17 cellular contexts compared by ENCODE assay signal in the genomic region with DNA sequence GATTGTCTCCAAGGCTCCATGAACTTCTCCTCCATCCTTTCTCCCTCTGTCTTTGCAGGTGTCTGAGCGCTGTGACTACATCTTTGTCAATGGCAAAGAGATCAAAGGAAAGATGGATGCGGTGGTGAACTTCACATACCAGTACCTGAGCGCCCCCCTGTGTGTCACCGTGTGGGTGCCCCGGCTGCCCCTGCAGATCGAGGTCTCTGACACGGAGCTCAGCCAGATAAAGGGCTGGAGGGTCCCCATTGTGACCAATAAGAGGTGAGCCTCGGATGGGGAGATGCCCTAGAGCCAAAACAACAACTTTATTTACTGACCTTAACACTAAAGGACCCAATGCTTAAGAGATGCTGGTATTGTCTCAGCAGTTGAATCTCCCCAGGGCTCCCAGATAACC.
DNase-seq lines count a peak whose midpoint lies in the region; ATAC-seq, FAIRE-seq and TF ChIP-seq lines count a peak whose summit lies in the region.
"Had no signal": no experiment of that assay in that cellular context is flagged by ENCODE, and none has a peak within 500 bp of the region (broad histone marks: within the 10 kb centered on the region; RNA-seq: fewer than 3 reads in every experiment).

No MANE protein-coding gene starts in this region.

- no peak for FAIRE-seq in urothelium cell line (lab: Jason Lieb, UNC)
- FAIRE-seq: GM18507 had no signal

- intact Hi-C loops in natural killer cell (cut with micrococcal nuclease) (loop anchor here (10.0 kb wide), 1 partner anchor 51 kb away; no protein-coding TSS in a partner anchor), mucosa of descending colon (cut with DNase I, micrococcal nuclease) (no loop called here)

- H3K27ac ChIP-seq in endodermal cell (ENCODE audit: low read depth, low read length): no peak overlapping the region
- H3K27ac ChIP-seq: BLaER1 treated with 17β-estradiol and CSF1 and Interleukin-3, amounts not matched to agents 10 nM and 100 nM had no signal

- no peak overlapping the region for H3K9ac ChIP-seq in endodermal cell (ENCODE audit: extremely low read depth, low read length, poor library complexity, severe bottlenecking)
- H3K9ac ChIP-seq: BLaER1 treated with 17β-estradiol and CSF1 and Interleukin-3, amounts not matched to agents 10 nM and 100 nM had no signal

- no peak overlapping the region for H3K4me3 ChIP-seq in endodermal cell (ENCODE audit: low read length)
- H3K4me3 ChIP-seq in mucosa of descending colon: no peak overlapping the region
- H3K4me3 ChIP-seq: BLaER1 treated with 17β-estradiol and CSF1 and Interleukin-3, amounts not matched to agents 10 nM and 100 nM; GM23338 had no signal

- H3K9me3 Mint-ChIP-seq in natural killer cell (no peaks in the 10 kb centered on the region), endodermal cell (no peaks in the 10 kb centered on the region)
- H3K9me3 Mint-ChIP-seq in natural killer cell treated with Interleukin-12 subunit alpha and Interleukin-12 subunit beta and Interleukin-15 and Interleukin-18, amount 100 ng/mL, for 72 hours: peaks cover 8% of the 10 kb centered on the region

- no peaks in the 10 kb centered on the region for H3K4me1 ChIP-seq in endodermal cell (ENCODE audit: control insufficient read depth, insufficient read depth, low read length)
- H3K4me1 ChIP-seq in mucosa of descending colon (ENCODE audit: low read depth): no peaks in the 10 kb centered on the region
- H3K4me1 ChIP-seq: BLaER1 treated with 17β-estradiol and CSF1 and Interleukin-3, amounts not matched to agents 10 nM and 100 nM had no signal

- H3K36me3 Mint-ChIP-seq in natural killer cell (no peaks in the 10 kb centered on the region), endodermal cell (ENCODE audit: low read depth) (no peaks in the 10 kb centered on the region)
- peaks cover 4% of the 10 kb centered on the region for H3K36me3 Mint-ChIP-seq in natural killer cell treated with Interleukin-12 subunit alpha and Interleukin-12 subunit beta and Interleukin-15 and Interleukin-18, amount 100 ng/mL, for 72 hours
- H3K36me3 Mint-ChIP-seq: CD4-positive, CD25-positive, alpha-beta regulatory T cell had no signal

- H3K27me3 ChIP-seq in endodermal cell (ENCODE audit: control insufficient read depth, insufficient read depth, low read length, poor library complexity, severe bottlenecking): no peaks in the 10 kb centered on the region
- H3K27me3 ChIP-seq: BLaER1 treated with 17β-estradiol and CSF1 and Interleukin-3, amounts not matched to agents 10 nM and 100 nM had no signal

- DNase-seq in natural killer cell: no peak
- no peak for DNase-seq in natural killer cell treated with Interleukin-12 subunit alpha and Interleukin-12 subunit beta and Interleukin-15 and Interleukin-18, amount 100 ng/mL, for 72 hours (ENCODE audit: low spot score)
- peak; percentile 61 for DNase-seq in NCI-H82 (lab: John Stamatoyannopoulos, UW)
- peak; percentile 75 for DNase-seq in endodermal cell
- no peak for DNase-seq in mucosa of descending colon
- no peak for DNase-seq in NCI-H510A (lab: John Stamatoyannopoulos, UW)
- no peak for DNase-seq in urothelium cell line (ENCODE audit: low spot score)
- DNase-seq: ACHN; CD4-positive, CD25-positive, alpha-beta regulatory T cell; GF-D8; HCEC 1CT; HFFc6 had no signal

- H3K4me3 Mint-ChIP-seq in natural killer cell (peak overlapping the region; percentile 63), endodermal cell (no peak overlapping the region)
- H3K4me3 Mint-ChIP-seq in natural killer cell treated with Interleukin-12 subunit alpha and Interleukin-12 subunit beta and Interleukin-15 and Interleukin-18, amount 100 ng/mL, for 72 hours: no peak overlapping the region
- H3K4me3 Mint-ChIP-seq: CD4-positive, CD25-positive, alpha-beta regulatory T cell; GM23338; HFFc6; IgD-negative memory B cell had no signal

- no peak for ATAC-seq in natural killer cell
- ATAC-seq in natural killer cell treated with Interleukin-12 subunit alpha and Interleukin-12 subunit beta and Interleukin-15 and Interleukin-18, amount 100 ng/mL, for 72 hours: no peak
- ATAC-seq in GM18498 (IDR thresholded peaks at IDR 0.05; ENCODE audit: unreplicated experiment): no peak
- ATAC-seq in mucosa of descending colon: no peak
- ATAC-seq: GM23338 had no signal

- TF ChIP-seq CTCF in natural killer cell (IDR thresholded peaks at IDR 0.05): no peak
- peak; percentile 55 for TF ChIP-seq CTCF in endodermal cell (conservative IDR thresholded peaks at IDR 0.05)
- no peak for TF ChIP-seq CTCF in mucosa of descending colon (IDR thresholded peaks at IDR 0.05)

- H3K4me1 Mint-ChIP-seq in natural killer cell: peaks cover 18 to 24% of the 10 kb centered on the region in 2 donors
- H3K4me1 Mint-ChIP-seq in natural killer cell treated with Interleukin-12 subunit alpha and Interleukin-12 subunit beta and Interleukin-15 and Interleukin-18, amount 100 ng/mL, for 72 hours (ENCODE audit: low read depth in 2 of 2): peaks cover 15 to 31% of the 10 kb centered on the region in 2 donors
- H3K4me1 Mint-ChIP-seq in endodermal cell: peaks cover 12% of the 10 kb centered on the region
- H3K4me1 Mint-ChIP-seq: CD4-positive, CD25-positive, alpha-beta regulatory T cell; GM23338 had no signal

- H3K27me3 Mint-ChIP-seq in natural killer cell (ENCODE audit: low read depth in 2 of 2) (no peaks in the 10 kb centered on the region), endodermal cell (ENCODE audit: insufficient read depth) (no peaks in the 10 kb centered on the region)
- no peaks in the 10 kb centered on the region for H3K27me3 Mint-ChIP-seq in natural killer cell treated with Interleukin-12 subunit alpha and Interleukin-12 subunit beta and Interleukin-15 and Interleukin-18, amount 100 ng/mL, for 72 hours
- H3K27me3 Mint-ChIP-seq: CD4-positive, CD25-positive, alpha-beta regulatory T cell; IgD-negative memory B cell had no signal

- 77 to 79% methylated on average over 4 to 8 of the region's 8 CpGs for WGBS in endodermal cell (ENCODE audit: insufficient coverage in 1 of 2, insufficient read length in 1 of 2), 2 experiments

- no peaks in the 10 kb centered on the region for H3K36me3 ChIP-seq in endodermal cell (ENCODE audit: control insufficient read depth, insufficient read depth, low read length)
- no peaks in the 10 kb centered on the region for H3K36me3 ChIP-seq in mucosa of descending colon (ENCODE audit: low read depth)
- H3K36me3 ChIP-seq: BLaER1 treated with 17β-estradiol and CSF1 and Interleukin-3, amounts not matched to agents 10 nM and 100 nM had no signal

- no peak overlapping the region for H3K27ac Mint-ChIP-seq in natural killer cell
- peak overlapping the region in 1 of 2 donors; percentile 61 for H3K27ac Mint-ChIP-seq in natural killer cell treated with Interleukin-12 subunit alpha and Interleukin-12 subunit beta and Interleukin-15 and Interleukin-18, amount 100 ng/mL, for 72 hours
- no peak overlapping the region for H3K27ac Mint-ChIP-seq in endodermal cell
- H3K27ac Mint-ChIP-seq: GM23338, HFFc6, IgD-negative memory B cell had no signal

- H3K9me3 ChIP-seq in endodermal cell (ENCODE audit: control insufficient read depth, low read length): no peaks in the 10 kb centered on the region
- H3K9me3 ChIP-seq in mucosa of descending colon: no peaks in the 10 kb centered on the region

Comparison
In these comparisons a context has a peak if more than half of its experiments do, and no peak if none do; other contexts are left out.
1. DNase-seq: peak in NCI-H82 (single experiment) and endodermal cell (single experiment); none in natural killer cell (single experiment), natural killer cell treated with Interleukin-12 subunit alpha and Interleukin-12 subunit beta and Interleukin-15 and Interleukin-18, amount 100 ng/mL, for 72 hours (single experiment), mucosa of descending colon (0 of 3), NCI-H510A (single experiment) and urothelium cell line (single experiment).